ENCODE assay signal across 8 cellular contexts in genomic region chr6:134063966-134064445, GRCh38. TPM values are rescaled to one million over a fixed set of nuclear protein-coding genes. Genes with fewer than 3 reads are reported as not detected.
DNase-seq lines count a peak whose midpoint lies in the region; ATAC-seq, FAIRE-seq and TF ChIP-seq lines count a peak whose summit lies in the region.

No MANE protein-coding gene starts in this region.

- ATAC-seq in HG02938 (IDR thresholded peaks at IDR 0.05; ENCODE audit: unreplicated experiment) = peak; percentile 91

- no peaks in the 10 kb centered on the region for H3K79me2 ChIP-seq in ACC112 (ENCODE audit: control insufficient read depth, insufficient read depth, low read length, unreplicated experiment)

- peaks cover 9% of the 10 kb centered on the region for H3K4me1 ChIP-seq in ACC112 (ENCODE audit: control insufficient read depth, insufficient read depth, low read length, unreplicated experiment)

- FAIRE-seq in GM18507 (lab: Jason Lieb, UNC) = peak; percentile 86

- H3K36me3 Mint-ChIP-seq in brain (no peaks in the 10 kb centered on the region), immature natural killer cell (no peaks in the 10 kb centered on the region)

- peak; percentile 28 for DNase-seq in GM18507 (ENCODE audit: extremely low spot score, insufficient read length, low read depth)
- DNase-seq in NCI-H2029 treated with DMSO at 0.1 percent for 48 hours (lab: John Stamatoyannopoulos, UW) = peak; percentile 20
- peak; percentile 54 for DNase-seq in T1000 (lab: John Stamatoyannopoulos, UW)
- peak; percentile 45 to 54 (median 47) for DNase-seq in immature natural killer cell
- DNase-seq in stimulated activated CD4-positive, alpha-beta T cell treated with anti-CD3 and anti-CD28 coated beads, Interleukin-15, amount 100 ng/mL, for 24 hours = peak; percentile 50

- H2AFZ ChIP-seq in ACC112 (ENCODE audit: low read length, unreplicated experiment) = peak overlapping the region; percentile 29

- H3K4me1 Mint-ChIP-seq in brain = peaks cover 33% of the 10 kb centered on the region
- H3K4me1 Mint-ChIP-seq in immature natural killer cell = no peaks in the 10 kb centered on the region

- peaks cover 0 to 5% (median 3%) of the 10 kb centered on the region in 5 experiments for H3K9me3 Mint-ChIP-seq in brain
- no peaks in the 10 kb centered on the region for H3K9me3 Mint-ChIP-seq in immature natural killer cell

- H3K27me3 ChIP-seq in ACC112 (ENCODE audit: insufficient read depth, low read length) = no peaks in the 10 kb centered on the region

- H3K27me3 Mint-ChIP-seq in brain = peaks cover 2% of the 10 kb centered on the region
- H3K27me3 Mint-ChIP-seq in immature natural killer cell (ENCODE audit: low read depth in 3 of 3) = peaks cover 2 to 4% (median 4%) of the 10 kb centered on the region in 3 donors

- peak; percentile 75 to 87 for TF ChIP-seq CTCF in brain (conservative IDR thresholded peaks at IDR 0.05)

- H3K27ac ChIP-seq in ACC112 (ENCODE audit: low read depth, low read length) = no peak overlapping the region

- H3K27ac Mint-ChIP-seq in brain = peak overlapping the region; percentile 34 to 92 (median 64)
- no peak overlapping the region for H3K27ac Mint-ChIP-seq in immature natural killer cell

- H3K4me3 ChIP-seq in ACC112 (ENCODE audit: low read depth, low read length) = no peak overlapping the region

- H3K36me3 ChIP-seq in ACC112 (ENCODE audit: insufficient read depth, low read length) = no peaks in the 10 kb centered on the region

- H3K4me3 Mint-ChIP-seq in brain = peak overlapping the region in 3 of 5 experiments; percentile 8 to 26 (median 12)
- no peak overlapping the region for H3K4me3 Mint-ChIP-seq in immature natural killer cell

RNA-seq across cellular contexts. Expression of gene SLC2A12, which starts 11.6 kb away (rescaled TPM):
- polyA plus RNA-seq in brain (ENCODE audit: insufficient read depth, low read depth, low replicate concordance) = 2.7 TPM
- polyA plus RNA-seq in immature natural killer cell = under 1 TPM in 1 of 3 donors, not detected in 2; 0.06 TPM

Comparison
In these comparisons a context has a peak if more than half of its experiments do, and no peak if none do; other contexts are left out.
1. H3K27ac Mint-ChIP-seq: peak in brain (5 of 5); none in immature natural killer cell (0 of 6).
2. H3K4me3 Mint-ChIP-seq: peak in brain (3 of 5); none in immature natural killer cell (0 of 5).
3. Peak in every context shown above with its lines, with median percentiles within 50 percentile points of each other: DNase-seq.